ENCODE assay signal across 22 cellular contexts in genomic region chr14:99597911-99598600, GRCh38. TPM values are rescaled to one million over a fixed set of nuclear protein-coding genes. Genes with fewer than 3 reads are reported as not detected.
DNase-seq lines count a peak whose midpoint lies in the region; ATAC-seq, FAIRE-seq and TF ChIP-seq lines count a peak whose summit lies in the region.
"Had no signal": no experiment of that assay in that cellular context is flagged by ENCODE, and none has a peak within 500 bp of the region (broad histone marks: within the 10 kb centered on the region; RNA-seq: fewer than 3 reads in every experiment).

No MANE protein-coding gene starts in this region.

- H4K20me1 ChIP-seq in H1 (replicated peaks in 1 of 2; ENCODE audit: control insufficient read depth in 1 of 2, insufficient read depth in 2 of 2, low read length in 2 of 2): peaks cover 21 to 46% of the 10 kb centered on the region in 2 experiments

- no peak overlapping the region for H2BK20ac ChIP-seq in H1 (ENCODE audit: low read length)

- in situ Hi-C loops in ACHN (cut with HindIII; ENCODE audit: low pct_ligation_motif_present, low pct_unique_long_range_greater_than_20kb, low sequenced_read_pairs): no loop called here

- no peaks in the 10 kb centered on the region for H3K27me3 Mint-ChIP-seq in T-helper 17 cell

- no peak overlapping the region for H3K4me3 Mint-ChIP-seq in T-helper 17 cell
- H3K4me3 Mint-ChIP-seq: activated CD8-positive, alpha-beta T cell treated with anti-CD3 and anti-CD28 coated beads, Interleukin-2, amount 10 ng/mL, durations not matched to agents 7 days and 5 days; activated naive CD8-positive, alpha-beta T cell treated with anti-CD3 and anti-CD28 coated beads, Interleukin-2, amount 50 U/mL, for 24 hours had no signal

- FAIRE-seq in H1 (lab: Jason Lieb, UNC): no peak
- FAIRE-seq: GM12891 had no signal

- no peak overlapping the region for H4K5ac ChIP-seq in H1 (ENCODE audit: insufficient read length, low read depth, low read length)

- TF ChIP-seq RAD21 in H1 (IDR thresholded peaks at IDR 0.05 in 1 of 2, conservative IDR thresholded peaks at IDR 0.05 in 1 of 2; ENCODE audit: low read depth in 2 of 2, low read length in 2 of 2): no peak

- H3K27me3 ChIP-seq in H1 (replicated peaks in 1 of 4; ENCODE audit: control insufficient read depth in 3 of 4, extremely low read depth in 1 of 4, insufficient read depth in 3 of 4, low read length in 3 of 4): peaks cover 6 to 14% (median 12%) of the 10 kb centered on the region in 4 experiments; a peak in 6 of 7 replicates
- H3K27me3 ChIP-seq in mucosa of rectum (ENCODE audit: control insufficient read depth in 2 of 2, insufficient read depth in 2 of 2, low read length in 2 of 2): no peaks in the 10 kb centered on the region
- peaks cover 0 to 3% (median 3%) of the 10 kb centered on the region in 5 donors for H3K27me3 ChIP-seq in subcutaneous abdominal adipose tissue (ENCODE audit: control insufficient read depth in 5 of 5, insufficient read depth in 4 of 5, low read length in 5 of 5)
- H3K27me3 ChIP-seq: cardiac muscle cell, SJSA1 had no signal

- H3K36me3 Mint-ChIP-seq in T-helper 17 cell (ENCODE audit: low read depth): no peaks in the 10 kb centered on the region

- CTCF ChIA-PET in H1 (lab: Charles Lee; ENCODE audit: partially characterized antibody): interaction anchor here (0.6 to 1.3 kb wide), 4 partner anchors 9 to 24 kb away, joined by 3 to 5 read pairs (median 3); no protein-coding TSS in a partner anchor

- peaks cover 6 to 80% of the 10 kb centered on the region in 2 experiments; a peak in 3 of 4 replicates for H3K79me2 ChIP-seq in H1 (ENCODE audit: control insufficient read depth in 1 of 2, insufficient read depth in 2 of 2, low read length in 2 of 2)

- TF ChIP-seq EP300 in H1 (IDR thresholded peaks at IDR 0.05; ENCODE audit: borderline replicate concordance in 1 of 2, low read depth in 2 of 2, low read length in 2 of 2): no peak

- no peak overlapping the region for H4K91ac ChIP-seq in H1 (replicated peaks; ENCODE audit: insufficient read length, low read length)

- H3K4me2 ChIP-seq in H1 (ENCODE audit: insufficient read depth in 1 of 2, low read depth in 2 of 2, low read length in 2 of 2): no peak overlapping the region

- H3K4me3 ChIP-seq in H1 (ENCODE audit: extremely low read depth in 1 of 4, insufficient read depth in 2 of 4, low read depth in 3 of 4, low read length in 4 of 4) (no peak overlapping the region), mucosa of rectum (ENCODE audit: low read length in 2 of 2) (no peak overlapping the region), subcutaneous abdominal adipose tissue (ENCODE audit: low read depth in 1 of 5, low read length in 5 of 5) (no peak overlapping the region)
- H3K4me3 ChIP-seq: cardiac muscle cell, SJSA1, thoracic aorta had no signal

- peak overlapping the region; percentile 27 for H3K27ac Mint-ChIP-seq in T-helper 17 cell
- H3K27ac Mint-ChIP-seq: activated CD8-positive, alpha-beta T cell treated with anti-CD3 and anti-CD28 coated beads, Interleukin-2, amount 10 ng/mL, durations not matched to agents 7 days and 5 days; activated naive CD8-positive, alpha-beta T cell treated with anti-CD3 and anti-CD28 coated beads, Interleukin-2, amount 50 U/mL, for 24 hours had no signal

- peak overlapping the region; percentile 72; the same call in 1 of the 2 replicates for H2BK15ac ChIP-seq in H1 (ENCODE audit: low read length)

- H3K4me1 ChIP-seq in H1 (replicated peaks in 1 of 4; ENCODE audit: control insufficient read depth in 3 of 4, insufficient read depth in 4 of 4, low read length in 3 of 4) (peaks cover 4 to 19% (median 8%) of the 10 kb centered on the region in 4 experiments), mucosa of rectum (ENCODE audit: control insufficient read depth in 2 of 2, insufficient read depth in 2 of 2, low read length in 2 of 2) (peaks cover 84 to 85% of the 10 kb centered on the region in 2 donors), subcutaneous abdominal adipose tissue (ENCODE audit: control insufficient read depth in 5 of 5, insufficient read depth in 5 of 5, low read length in 5 of 5) (peaks cover 0 to 93% (median 42%) of the 10 kb centered on the region in 5 donors)

- peaks cover 40% of the 10 kb centered on the region for H3K4me1 Mint-ChIP-seq in T-helper 17 cell

- no peak overlapping the region for H3K23ac ChIP-seq in H1 (ENCODE audit: insufficient read length)

- no peak overlapping the region for H3K14ac ChIP-seq in H1 (ENCODE audit: insufficient read length)

- no peak overlapping the region for H2AFZ ChIP-seq in H1 (ENCODE audit: low read length)

- no peak overlapping the region for H4K8ac ChIP-seq in H1 (ENCODE audit: extremely low read depth, insufficient read depth, low read length)

- H3K9ac ChIP-seq in H1 (replicated peaks in 1 of 4; ENCODE audit: extremely low read depth in 1 of 4, low read depth in 3 of 4, low read length in 3 of 4): no peak overlapping the region
- peak overlapping the region in 1 of 2 donors; percentile 51 for H3K9ac ChIP-seq in mucosa of rectum (ENCODE audit: low read depth in 1 of 2, low read length in 2 of 2)
- H3K9ac ChIP-seq in subcutaneous abdominal adipose tissue (ENCODE audit: low read length in 5 of 5): no peak overlapping the region

- H2AK5ac ChIP-seq in H1 (ENCODE audit: low read depth, low read length): no peak overlapping the region

- H3K9me3 ChIP-seq in T-helper 17 cell (ENCODE audit: control insufficient read depth, low read length, poor library complexity, severe bottlenecking) (no peaks in the 10 kb centered on the region), H1 (ENCODE audit: insufficient read depth in 2 of 2, low read depth in 1 of 2, low read length in 1 of 2) (no peaks in the 10 kb centered on the region), mucosa of rectum (ENCODE audit: control insufficient read depth in 2 of 2, low read length in 2 of 2) (no peaks in the 10 kb centered on the region), subcutaneous abdominal adipose tissue (ENCODE audit: control insufficient read depth in 5 of 5, low read length in 5 of 5) (no peaks in the 10 kb centered on the region)
- H3K9me3 ChIP-seq: SJSA1, thoracic aorta had no signal

- H2BK120ac ChIP-seq in H1 (replicated peaks; ENCODE audit: low read depth, low read length): no peak overlapping the region

- no peak overlapping the region for H3K4ac ChIP-seq in H1 (replicated peaks; ENCODE audit: insufficient read length, low read depth, low read length)

- H2BK12ac ChIP-seq in H1 (ENCODE audit: low read depth, low read length): no peak overlapping the region

- ATAC-seq in T-helper 17 cell: no peak
- ATAC-seq: activated CD8-positive, alpha-beta T cell treated with anti-CD3 and anti-CD28 coated beads, Interleukin-2, amount 10 ng/mL, durations not matched to agents 7 days and 5 days; activated naive CD8-positive, alpha-beta T cell treated with anti-CD3 and anti-CD28 coated beads, Interleukin-2, amount 50 U/mL, for 24 hours had no signal

- TF ChIP-seq CTCF in H1 (IDR thresholded peaks at IDR 0.05; ENCODE audit: control extremely low read depth in 1 of 3, insufficient read depth in 1 of 3, low read depth in 1 of 3, low read length in 3 of 3): no peak

- H3K36me3 ChIP-seq in H1 (ENCODE audit: control insufficient read depth in 2 of 4, insufficient read depth in 4 of 4, low read length in 3 of 4) (no peaks in the 10 kb centered on the region; a peak in 1 of 8 replicates), mucosa of rectum (ENCODE audit: control insufficient read depth in 2 of 2, insufficient read depth in 2 of 2, low read length in 2 of 2) (no peaks in the 10 kb centered on the region), subcutaneous abdominal adipose tissue (ENCODE audit: control insufficient read depth in 5 of 5, insufficient read depth in 5 of 5, low read length in 5 of 5) (no peaks in the 10 kb centered on the region)
- H3K36me3 ChIP-seq: cardiac muscle cell, thoracic aorta had no signal

- H3K18ac ChIP-seq in H1 (ENCODE audit: extremely low read depth, low read length): no peak overlapping the region

- peaks cover 7% of the 10 kb centered on the region; the same call in 1 of the 2 replicates for H3K23me2 ChIP-seq in H1 (ENCODE audit: low read depth, low read length)

- DNase-seq in T-helper 17 cell (no peak), H1 (ENCODE audit: low read depth in 1 of 2, low spot score in 2 of 2) (no peak), DMS114 treated with DMSO at 0.1 percent for 48 hours (lab: John Stamatoyannopoulos, UW; ENCODE audit: unreplicated experiment) (no peak), ACHN (no peak)
- no peak for DNase-seq in activated CD8-positive, alpha-beta memory T cell treated with anti-CD3 and anti-CD28 coated beads for 24 hours
- DNase-seq in central memory CD4-positive, alpha-beta T cell: no peak
- DNase-seq: activated CD4-positive, CD25-positive, alpha-beta regulatory T cell; activated CD8-positive, alpha-beta T cell treated with anti-CD3 and anti-CD28 coated beads, Interleukin-2, amount 10 ng/mL, durations not matched to agents 7 days and 5 days; activated naive CD8-positive, alpha-beta T cell treated with anti-CD3 and anti-CD28 coated beads, Interleukin-2, amount 50 U/mL, for 24 hours; DMS153; effector memory CD4-positive, alpha-beta T cell; NCI-H1105; NCI-H510A treated with DMSO at 0.1 percent for 48 hours; OCI-M1; stimulated activated CD4-positive, alpha-beta T cell treated with anti-CD3 and anti-CD28 coated beads, Interleukin-4, amount 100 ng/mL, for 1 hour had no signal

- H3K27ac ChIP-seq in H1 (ENCODE audit: low read depth, low read length): no peak overlapping the region
- peak overlapping the region; percentile 88 to 90 for H3K27ac ChIP-seq in mucosa of rectum (ENCODE audit: low read depth in 2 of 2, low read length in 2 of 2)
- peak overlapping the region; percentile 54 for H3K27ac ChIP-seq in subcutaneous abdominal adipose tissue (ENCODE audit: low read depth, low read length)
- H3K27ac ChIP-seq: cardiac muscle cell, SJSA1, thoracic aorta had no signal

- no peak overlapping the region for H3K56ac ChIP-seq in H1 (replicated peaks; ENCODE audit: insufficient read length, low read depth, low read length)

- H2BK5ac ChIP-seq in H1 (ENCODE audit: low read depth, low read length): no peak overlapping the region

- H3K79me1 ChIP-seq in H1 (ENCODE audit: low read depth, low read length): peaks cover 35% of the 10 kb centered on the region

- TF ChIP-seq POLR2A in H1 (IDR thresholded peaks at IDR 0.05; ENCODE audit: control extremely low read depth in 1 of 2, low read depth in 2 of 2, low read length in 2 of 2): no peak

- POLR2A ChIA-PET in H1 (lab: Charles Lee; ENCODE audit: partially characterized antibody): interaction anchor here (0.9 to 1.1 kb wide), 2 partner anchors 37 to 74 kb away, joined by 3 to 4 read pairs; no protein-coding TSS in a partner anchor

- 93% methylated on average over 20 of the region's 20 CpGs; no CpG with 5 or more reads in 1 of the 2 experiments for WGBS in H1 (ENCODE audit: extremely low coverage in 1 of 2, insufficient coverage in 1 of 2, insufficient read length in 1 of 2, insufficient replicate concordance in 2 of 2, low coverage in 1 of 2, low lambda C conversion rate in 2 of 2, missing lambda C conversion rate in 1 of 2), 2 experiments

RNA-seq across cellular contexts. Expression of gene CCDC85C, which starts 6.0 kb away (rescaled TPM):
- 1 to 10 TPM; 8.3 to 9.3 TPM for total RNA-seq in T-helper 17 cell
- total RNA-seq in H1 (2021; fragmentation: NEBNext Ultra II Directional; extraction: Animal tissue kit (Norgen Biotek cat#: 25700)): 35.8 and 38.6 TPM in 2 replicates
- polyA plus RNA-seq in H1 (2011; rRNA removed): 16.8 and 26.4 TPM in 2 replicates
- polyA plus RNA-seq in H1 (2011; cell fraction: cytosol; rRNA removed): 18.1 TPM
- 31.7 TPM for polyA plus RNA-seq in H1 (2011; cell fraction: nucleus; rRNA removed)
- 18.2 to 30.0 TPM (median 25.2 TPM) in 4 replicates for polyA plus RNA-seq in H1 (2012, experiment 1 of 2)
- polyA plus RNA-seq in H1 (2012, experiment 2 of 2): 32.9 TPM
- polyA plus RNA-seq in H1 (2013, experiment 1 of 2): 15.1 TPM
- 15.5 TPM for polyA plus RNA-seq in H1 (2013, experiment 2 of 2)
- polyA minus RNA-seq in H1 (2011; rRNA and poly(A)+ RNA removed): 22.2 and 22.8 TPM in 2 replicates
- 23.3 TPM for polyA minus RNA-seq in H1 (2011; cell fraction: cytosol; rRNA and poly(A)+ RNA removed)
- 19.6 TPM for polyA minus RNA-seq in H1 (2011; cell fraction: nucleus; rRNA and poly(A)+ RNA removed)

RNA-seq across cellular contexts. Expression of gene HHIPL1, which starts 46.9 kb away (rescaled TPM):
- total RNA-seq in T-helper 17 cell: under 1 TPM; 0.12 to 0.21 TPM
- total RNA-seq in H1 (2021; fragmentation: NEBNext Ultra II Directional; extraction: Animal tissue kit (Norgen Biotek cat#: 25700)): 2.6 and 3.1 TPM in 2 replicates
- polyA plus RNA-seq in H1 (2011; rRNA removed): 1.5 and 2.1 TPM in 2 replicates
- 1.4 TPM for polyA plus RNA-seq in H1 (2011; cell fraction: cytosol; rRNA removed)
- polyA plus RNA-seq in H1 (2011; cell fraction: nucleus; rRNA removed): 3.1 TPM
- 1.0 to 2.0 TPM (median 1.8 TPM) in 4 replicates for polyA plus RNA-seq in H1 (2012, experiment 1 of 2)
- polyA plus RNA-seq in H1 (2012, experiment 2 of 2): 1.2 TPM
- polyA plus RNA-seq in H1 (2013, experiment 1 of 2): 1.2 TPM
- 1.6 TPM for polyA plus RNA-seq in H1 (2013, experiment 2 of 2)
- polyA minus RNA-seq in H1 (2011; rRNA and poly(A)+ RNA removed): 1.4 and 1.5 TPM in 2 replicates
- polyA minus RNA-seq in H1 (2011; cell fraction: cytosol; rRNA and poly(A)+ RNA removed): 1.7 TPM
- polyA minus RNA-seq in H1 (2011; cell fraction: nucleus; rRNA and poly(A)+ RNA removed): 3.8 TPM
- total RNA-seq: activated CD8-positive, alpha-beta T cell treated with anti-CD3 and anti-CD28 coated beads, Interleukin-2, amount 10 ng/mL, durations not matched to agents 7 days and 5 days; T-helper 2 cell treated with Interferon-gamma antibody and Interleukin-4, amounts not matched to agents 100 ng/mL and 5 ng/mL, for 36 hours had no signal
